32 cellular contexts compared by ENCODE assay signal in the genomic region with DNA sequence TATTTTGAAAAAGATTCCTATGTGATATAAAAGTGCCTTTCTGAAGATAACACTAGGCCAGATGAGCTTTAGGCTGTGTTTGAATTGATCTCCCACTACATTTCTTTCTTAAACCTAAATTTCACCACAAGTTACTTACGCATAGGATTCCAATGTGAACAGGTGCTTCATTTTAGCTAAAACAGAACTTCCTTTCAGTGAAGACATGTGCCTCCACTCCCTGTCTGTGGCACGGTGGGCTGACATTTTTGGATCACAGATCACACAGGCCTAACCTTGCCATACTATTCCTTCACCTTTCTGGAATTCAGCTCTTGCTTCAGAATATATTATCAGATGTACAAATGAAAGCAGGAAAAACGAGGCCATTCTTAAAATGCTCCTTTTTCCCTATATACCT.
"Had no signal": no experiment of that assay in that cellular context is flagged by ENCODE, and none has a peak within 500 bp of the region (broad histone marks: within the 10 kb centered on the region; RNA-seq: fewer than 3 reads in every experiment).

No MANE protein-coding gene starts in this region.

- H3K27me3 ChIP-seq: adrenal gland, ascending aorta, body of pancreas, brain microvascular endothelial cell, breast epithelium, cardiac muscle cell had no signal

- H3K27ac ChIP-seq: adrenal gland, ascending aorta, body of pancreas, brain microvascular endothelial cell, breast epithelium, cardiac muscle cell had no signal

- H3K36me3 ChIP-seq: adrenal gland, ascending aorta, brain microvascular endothelial cell, breast epithelium, cardiac muscle cell had no signal

- H3K9me3 ChIP-seq: adrenal gland, ascending aorta, body of pancreas, breast epithelium had no signal

- DNase-seq: activated effector memory CD4-positive, alpha-beta T cell treated with anti-CD3 and anti-CD28 coated beads, Interleukin-2, amount 50 U/mL, for 16 hours; activated effector memory CD4-positive, alpha-beta T cell treated with Interleukin-2 at 50 U/mL for 16 hours; activated gamma-delta T cell; activated gamma-delta T cell treated with Interleukin-2 at 50 U/mL for 16 hours; activated naive CD4-positive, alpha-beta T cell; activated naive CD4-positive, alpha-beta T cell treated with anti-CD3 and anti-CD28 coated beads for 36 hours; activated naive CD4-positive, alpha-beta T cell treated with anti-CD3 and anti-CD28 coated beads, Interleukin-2, amount 10 ng/mL, durations not matched to agents 7 days and 5 days; activated naive CD4-positive, alpha-beta T cell treated with anti-CD3 and anti-CD28 coated beads, Interleukin-2, amount 50 U/mL, for 16 hours; activated naive CD4-positive, alpha-beta T cell treated with Interleukin-2 at 50 U/mL for 16 hours; activated naive CD8-positive, alpha-beta T cell treated with anti-CD3 and anti-CD28 coated beads for 36 hours; activated naive CD8-positive, alpha-beta T cell treated with anti-CD3 and anti-CD28 coated beads, Interleukin-2, amount 10 ng/mL, durations not matched to agents 7 days and 5 days; activated naive CD8-positive, alpha-beta T cell treated with anti-CD3 and anti-CD28 coated beads, Interleukin-2, amount 50 U/mL, for 24 hours; activated T-cell treated with anti-CD3 and anti-CD28 coated beads, Interleukin-2, amount 50 U/mL, for 1 hour; activated T-cell treated with anti-CD3 and anti-CD28 coated beads, Interleukin-2, amount 50 U/mL, for 24 hours; activated T-cell treated with anti-CD3 and anti-CD28 coated beads, Interleukin-2, amount 50 U/mL, for 4 hours; activated T-cell treated with anti-CD3 and anti-CD28 coated beads, Interleukin-2, amount 50 U/mL, for 48 hours; activated T-cell treated with anti-CD3 and anti-CD28 coated beads, Interleukin-2, amount 50 U/mL, for 72 hours; adrenal gland; amniotic stem cell; amygdala; anterior cingulate cortex; aorta; body of pancreas; brain microvascular endothelial cell; caudate nucleus; central memory CD4-positive, alpha-beta T cell; cerebellar nuclear complex had no signal

- ATAC-seq: activated naive CD4-positive, alpha-beta T cell treated with anti-CD3 and anti-CD28 coated beads, Interleukin-2, amount 50 U/mL, for 72 hours; activated naive CD8-positive, alpha-beta T cell treated with anti-CD3 and anti-CD28 coated beads, Interleukin-2, amount 50 U/mL, for 24 hours; activated T-cell treated with anti-CD3 and anti-CD28 coated beads, Interleukin-2, amount 50 U/mL, for 4 hours; activated T-cell treated with anti-CD3 and anti-CD28 coated beads, Interleukin-2, amount 50 U/mL, for 72 hours; activated T-helper 17 cell treated with anti-CD3 and anti-CD28 coated beads, Interleukin-2, amount 50 U/mL, for 72 hours; body of pancreas had no signal

- H3K4me3 ChIP-seq: adrenal gland, ascending aorta, body of pancreas, breast epithelium, cardiac muscle cell had no signal

- H3K4me1 ChIP-seq: adrenal gland, breast epithelium had no signal
